In the genomic region with DNA sequence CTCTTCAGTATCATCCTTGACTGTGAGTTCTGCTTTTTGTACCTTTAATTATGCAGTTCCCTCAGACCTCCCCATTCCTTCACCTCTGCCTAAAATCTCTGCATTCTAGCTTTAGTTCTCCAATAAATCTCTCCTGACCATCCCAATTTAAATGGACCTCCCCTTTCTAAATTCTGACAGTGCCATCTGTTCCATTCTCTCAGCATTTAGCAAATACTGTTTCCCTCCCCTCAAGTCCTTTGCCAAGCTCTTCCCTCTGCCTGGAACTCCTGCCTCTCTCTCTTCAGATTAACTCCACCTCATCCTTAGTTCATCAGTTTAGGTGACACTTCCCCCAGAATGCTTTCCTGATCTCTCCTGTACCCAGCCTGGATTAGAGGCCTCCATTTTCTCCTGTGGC, we compare ENCODE assay signal across 22 cellular contexts.
"Had no signal": no experiment of that assay in that cellular context is flagged by ENCODE, and none has a peak within 500 bp of the region (broad histone marks: within the 10 kb centered on the region; RNA-seq: fewer than 3 reads in every experiment).

No MANE protein-coding gene starts in this region.

- DNase-seq: activated CD4-positive, alpha-beta T cell treated with anti-CD3 and anti-CD28 coated beads for 36 hours; activated CD4-positive, alpha-beta T cell treated with anti-CD3 and anti-CD28 coated beads, Interleukin-2, amount 50 U/mL, for 4 hours; activated CD8-positive, alpha-beta memory T cell treated with anti-CD3 and anti-CD28 coated beads for 24 hours; activated CD8-positive, alpha-beta memory T cell treated with anti-CD3 and anti-CD28 coated beads, Interleukin-2, amount 50 U/mL, for 4 hours; activated naive CD4-positive, alpha-beta T cell; activated naive CD8-positive, alpha-beta T cell treated with anti-CD3 and anti-CD28 coated beads, Interleukin-2, amount 10 ng/mL, durations not matched to agents 7 days and 5 days; activated T-cell treated with anti-CD3 and anti-CD28 coated beads, Interleukin-2, amount 50 U/mL, for 4 hours; head of caudate nucleus; hypothalamus; left ventricle myocardium superior; mammary epithelial cell; natural killer cell; retina; stimulated activated CD4-positive, alpha-beta T cell treated with anti-CD3 and anti-CD28 coated beads, Interleukin-2, amount 100 ng/mL, for 48 hours; stimulated activated CD8-positive, alpha-beta memory T cell treated with anti-CD3 and anti-CD28 coated beads, Interleukin-4, amount 100 ng/mL, for 48 hours; stimulated activated naive CD4-positive, alpha-beta T cell; T-helper 9 cell; upper lobe of left lung had no signal

- H3K4me3 ChIP-seq: gastroesophageal sphincter, thoracic aorta, upper lobe of left lung had no signal

- H3K4me1 ChIP-seq: gastroesophageal sphincter had no signal

- H3K27ac ChIP-seq: epithelial cell of prostate, gastroesophageal sphincter, thoracic aorta had no signal

- H3K9me3 ChIP-seq: gastroesophageal sphincter, thoracic aorta, upper lobe of left lung had no signal

- ATAC-seq: activated CD4-positive, alpha-beta T cell treated with anti-CD3 and anti-CD28 coated beads for 36 hours; activated T-cell treated with anti-CD3 and anti-CD28 coated beads, Interleukin-2, amount 50 U/mL, for 4 hours; gastroesophageal sphincter; left ventricle myocardium superior; natural killer cell; WTC11 had no signal

- H3K27me3 ChIP-seq: gastroesophageal sphincter, upper lobe of left lung had no signal

- H3K36me3 ChIP-seq: gastroesophageal sphincter, thoracic aorta, upper lobe of left lung had no signal
